In genomic region chr12:71662861-71663560, GRCh38 we compare ENCODE assay signal across 8 cellular contexts. TPM values are rescaled to one million over a fixed set of nuclear protein-coding genes. Genes with fewer than 3 reads are reported as not detected.
DNase-seq lines count a peak whose midpoint lies in the region; ATAC-seq and TF ChIP-seq lines count a peak whose summit lies in the region.

No MANE protein-coding gene starts in this region.

- H3K36me3 ChIP-seq in neuronal stem cell (replicated peaks in 1 of 2; ENCODE audit: control insufficient read depth in 2 of 2, insufficient read depth in 2 of 2, low read length in 2 of 2): peaks cover 3 to 50% of the 10 kb centered on the region in 2 donors

- H3K14ac ChIP-seq in neuronal stem cell (ENCODE audit: low read length): peak overlapping the region; percentile 90

- peak overlapping the region; percentile 94 for H3K18ac ChIP-seq in neuronal stem cell (ENCODE audit: low read length)

- H2AFZ ChIP-seq in neuronal stem cell (ENCODE audit: low read length): peak overlapping the region; percentile 93

- no peak overlapping the region for H2BK12ac ChIP-seq in neuronal stem cell (ENCODE audit: low read length)

- no peak overlapping the region for H2BK15ac ChIP-seq in neuronal stem cell (ENCODE audit: low read length)

- no peak overlapping the region for H4K91ac ChIP-seq in neuronal stem cell (ENCODE audit: low read depth, low read length, poor library complexity)

- WGBS in neuronal stem cell (ENCODE audit: extremely low coverage in 2 of 2, insufficient read length in 2 of 2, insufficient replicate concordance in 1 of 2), 2 donors: no CpG with 5 or more reads among the region's 53 CpGs

- H2BK5ac ChIP-seq in neuronal stem cell (ENCODE audit: low read length): peak overlapping the region; percentile 90

- peaks cover 0 to 2% of the 10 kb centered on the region in 2 donors for H3K4me1 ChIP-seq in neuronal stem cell (ENCODE audit: control insufficient read depth in 2 of 2, insufficient read depth in 1 of 2, low read depth in 1 of 2, low read length in 2 of 2)

- H3K23ac ChIP-seq in neuronal stem cell (ENCODE audit: low read depth, low read length, poor library complexity): peak overlapping the region; percentile 80

- peak overlapping the region; percentile 92 for H3K9ac ChIP-seq in neuronal stem cell (ENCODE audit: low read depth, low read length, poor library complexity)

- H2BK120ac ChIP-seq in neuronal stem cell (ENCODE audit: low read depth, low read length): no peak overlapping the region

- no peak overlapping the region for H4K8ac ChIP-seq in neuronal stem cell (ENCODE audit: low read depth, low read length)

- peak; percentile 63 for DNase-seq in AG20443 (ENCODE audit: low spot score)
- DNase-seq in RKO (ENCODE audit: low spot score): peak; percentile 92
- DNase-seq in activated T-helper 9 cell treated with anti-CD3 and anti-CD28 coated beads, Interleukin-2, amount 50 U/mL, for 16 hours (ENCODE audit: low read depth): peak; percentile 63
- peak; percentile 72 for DNase-seq in fibroblast of villous mesenchyme (ENCODE audit: low read depth)
- peak; percentile 54 for DNase-seq in neuronal stem cell (ENCODE audit: low spot score)
- peak; percentile 52 for DNase-seq in stromal cell of bone marrow (ENCODE audit: low read depth)

- H2AK5ac ChIP-seq in neuronal stem cell (ENCODE audit: low read depth, low read length): peak overlapping the region; percentile 88

- peaks cover 3% of the 10 kb centered on the region for H3K79me1 ChIP-seq in neuronal stem cell (ENCODE audit: low read depth, low read length)

- H3K4me3 ChIP-seq in fibroblast of villous mesenchyme (ENCODE audit: low read depth, low read length) (peak overlapping the region; percentile 86), neuronal stem cell (ENCODE audit: low read length in 2 of 2) (peak overlapping the region; percentile 88 to 95)

- no peaks in the 10 kb centered on the region for H3K9me3 ChIP-seq in neuronal stem cell (replicated peaks in 1 of 2; ENCODE audit: control insufficient read depth in 2 of 2, insufficient read depth in 1 of 2, low read depth in 1 of 2, low read length in 2 of 2)

- H3K4me2 ChIP-seq in neuronal stem cell (ENCODE audit: insufficient read depth, low read length, poor library complexity, severe bottlenecking): peak overlapping the region; percentile 53

- H3K27ac ChIP-seq in neuronal stem cell (replicated peaks; ENCODE audit: low read length): peak overlapping the region; percentile 51

- no peaks in the 10 kb centered on the region for H3K27me3 ChIP-seq in neuronal stem cell (ENCODE audit: control insufficient read depth in 3 of 3, insufficient read depth in 3 of 3, low read depth in 1 of 3, low read length in 3 of 3)

- peak overlapping the region; percentile 12 for H3K4ac ChIP-seq in neuronal stem cell (ENCODE audit: low read length)

- ATAC-seq in GM19035 (IDR thresholded peaks at IDR 0.05; ENCODE audit: unreplicated experiment) (peak; percentile 25), HG03342 (IDR thresholded peaks at IDR 0.05; ENCODE audit: unreplicated experiment) (peak; percentile 29)

- TF ChIP-seq CTCF in fibroblast of villous mesenchyme (IDR thresholded peaks at IDR 0.05; ENCODE audit: insufficient read depth, low read depth, low read length): no peak

RNA-seq across cellular contexts. Expression of gene ZFC3H1, which starts 0.6 kb away (rescaled TPM):
- total RNA-seq in fibroblast of villous mesenchyme: 34.5 and 47.1 TPM in 2 replicates
- polyA plus RNA-seq in neuronal stem cell (2013, experiment 1 of 2): 27.6 TPM
- polyA plus RNA-seq in neuronal stem cell (2013, experiment 2 of 2): 28.0 TPM

RNA-seq across cellular contexts. Expression of gene THAP2, which starts 1.1 kb away (rescaled TPM):
- 2.6 and 6.0 TPM in 2 replicates for total RNA-seq in fibroblast of villous mesenchyme
- polyA plus RNA-seq in neuronal stem cell (2013, experiment 1 of 2): 15.2 TPM
- 15.2 TPM for polyA plus RNA-seq in neuronal stem cell (2013, experiment 2 of 2)

RNA-seq across cellular contexts. Expression of gene TMEM19, which starts 22.9 kb away (rescaled TPM):
- total RNA-seq in fibroblast of villous mesenchyme: 24.8 and 37.1 TPM in 2 replicates
- polyA plus RNA-seq in neuronal stem cell (2013, experiment 1 of 2): 4.7 TPM
- 4.9 TPM for polyA plus RNA-seq in neuronal stem cell (2013, experiment 2 of 2)

Comparison
In these comparisons a context has a peak if more than half of its experiments do, and no peak if none do; other contexts are left out.
1. Peak in every context shown above with its lines: DNase-seq, ATAC-seq, H3K4me3 ChIP-seq and H3K27ac ChIP-seq.